ENCODE assay signal across 17 cellular contexts in the genomic region with DNA sequence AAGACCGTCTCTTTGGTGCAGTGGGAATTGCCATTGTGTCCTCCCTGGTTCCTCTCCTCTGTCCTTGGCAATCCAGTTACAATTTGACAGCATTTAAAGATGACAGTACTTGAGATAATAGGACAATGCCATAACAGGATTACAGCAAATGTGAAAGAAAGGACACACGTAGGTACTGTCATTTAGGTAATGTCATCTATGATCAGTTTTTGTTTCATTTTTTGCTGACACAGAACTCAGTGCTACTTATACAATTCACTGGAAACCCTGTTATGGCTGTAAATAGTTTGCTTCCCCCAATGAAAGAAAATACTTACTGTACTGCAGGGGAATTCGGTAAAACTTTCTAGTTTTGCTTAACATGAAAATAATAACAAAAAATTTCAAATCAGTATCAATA.
DNase-seq lines count a peak whose midpoint lies in the region; ATAC-seq and TF ChIP-seq lines count a peak whose summit lies in the region.
"Had no signal": no experiment of that assay in that cellular context is flagged by ENCODE, and none has a peak within 500 bp of the region (broad histone marks: within the 10 kb centered on the region; RNA-seq: fewer than 3 reads in every experiment).

No MANE protein-coding gene starts in this region.

- H3K9me3 ChIP-seq in OCI-LY3 (ENCODE audit: insufficient read depth, low read length) = no peaks in the 10 kb centered on the region
- H3K9me3 ChIP-seq: psoas muscle had no signal

- H3K79me2 ChIP-seq in OCI-LY3 (ENCODE audit: low read length) = peaks cover 100% of the 10 kb centered on the region

- no peak for TF ChIP-seq CTCF in OCI-LY3 (IDR thresholded peaks at IDR 0.05; ENCODE audit: low read depth, low read length)

- peak overlapping the region; percentile 38 for H3K4me2 ChIP-seq in OCI-LY3 (ENCODE audit: low read length)

- H3K27ac ChIP-seq in OCI-LY3 (ENCODE audit: low read length) = peak overlapping the region; percentile 54
- H3K27ac ChIP-seq: C4-2B, psoas muscle, RWPE1 had no signal

- no peak for DNase-seq in RPMI8226
- DNase-seq in NCI-H1417 (lab: John Stamatoyannopoulos, UW) = no peak
- no peak for DNase-seq in RKO (ENCODE audit: low spot score)
- DNase-seq: activated CD8-positive, alpha-beta T cell treated with anti-CD3 and anti-CD28 coated beads, Interleukin-2, amount 10 ng/mL, durations not matched to agents 7 days and 5 days; cerebellar nuclear complex; mesendoderm; NCI-H446 treated with DMSO at 0.1 percent for 48 hours; psoas muscle; stimulated activated CD4-positive, alpha-beta T cell treated with anti-CD3 and anti-CD28 coated beads, Interleukin-4, amount 100 ng/mL, for 1 hour; T1000 had no signal

- no peak overlapping the region for H3K9ac ChIP-seq in OCI-LY3 (ENCODE audit: low read length)

- no peaks in the 10 kb centered on the region for H3K27me3 ChIP-seq in OCI-LY3 (ENCODE audit: low read depth, low read length)

- ATAC-seq in GM18499 (IDR thresholded peaks at IDR 0.05; ENCODE audit: insufficient read depth, unreplicated experiment) = peak; percentile 75
- peak; percentile 47 for ATAC-seq in GM21360 (IDR thresholded peaks at IDR 0.05; ENCODE audit: unreplicated experiment)
- peak; percentile 59 for ATAC-seq in HG02981 (IDR thresholded peaks at IDR 0.05; ENCODE audit: unreplicated experiment)
- no peak for ATAC-seq in GM19452 (IDR thresholded peaks at IDR 0.05; ENCODE audit: unreplicated experiment)
- ATAC-seq: activated CD8-positive, alpha-beta T cell treated with anti-CD3 and anti-CD28 coated beads, Interleukin-2, amount 10 ng/mL, durations not matched to agents 7 days and 5 days; psoas muscle had no signal

- peaks cover 49% of the 10 kb centered on the region for H3K36me3 ChIP-seq in OCI-LY3 (replicated peaks; ENCODE audit: low read depth, low read length)

- H2AFZ ChIP-seq in OCI-LY3 (ENCODE audit: low read depth, low read length) = no peak overlapping the region

- peaks cover 88% of the 10 kb centered on the region for H3K4me1 ChIP-seq in OCI-LY3 (ENCODE audit: low read length)
- H3K4me1 ChIP-seq: psoas muscle had no signal

- peaks cover 89% of the 10 kb centered on the region for H4K20me1 ChIP-seq in OCI-LY3 (ENCODE audit: insufficient read depth, low read length)

- no peak overlapping the region for H3K4me3 ChIP-seq in OCI-LY3 (ENCODE audit: low read length)
- H3K4me3 ChIP-seq: psoas muscle had no signal
